1 cellular context compared by ENCODE assay signal in genomic region chr2:119475225-119475856, GRCh38.
A peak's percentile ranks its signal among the peaks of the same experiment; 100 is the strongest.
TF ChIP-seq lines count a peak whose summit lies in the region.

No MANE protein-coding gene starts in this region.

TF ChIP-seq in H1, 55 proteins besides CTCF, POLR2A, EP300 and RAD21:
- TF ChIP-seq, protein P1, sequence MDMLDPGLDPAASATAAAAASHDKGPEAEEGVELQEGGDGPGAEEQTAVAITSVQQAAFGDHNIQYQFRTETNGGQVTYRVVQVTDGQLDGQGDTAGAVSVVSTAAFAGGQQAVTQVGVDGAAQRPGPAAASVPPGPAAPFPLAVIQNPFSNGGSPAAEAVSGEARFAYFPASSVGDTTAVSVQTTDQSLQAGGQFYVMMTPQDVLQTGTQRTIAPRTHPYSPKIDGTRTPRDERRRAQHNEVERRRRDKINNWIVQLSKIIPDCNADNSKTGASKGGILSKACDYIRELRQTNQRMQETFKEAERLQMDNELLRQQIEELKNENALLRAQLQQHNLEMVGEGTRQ (IDR thresholded peaks at IDR 0.05; ENCODE audit: low read length), result peak; percentile 66
- TF ChIP-seq SUZ12 (IDR thresholded peaks at IDR 0.05; ENCODE audit: low read length), result no peak
- peak; percentile 81; the same call in 1 of the 2 replicates for TF ChIP-seq TCF12 (IDR thresholded peaks at IDR 0.05; ENCODE audit: low read depth, low read length)
- TF ChIP-seq, protein P2, sequence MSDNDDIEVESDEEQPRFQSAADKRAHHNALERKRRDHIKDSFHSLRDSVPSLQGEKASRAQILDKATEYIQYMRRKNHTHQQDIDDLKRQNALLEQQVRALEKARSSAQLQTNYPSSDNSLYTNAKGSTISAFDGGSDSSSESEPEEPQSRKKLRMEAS (IDR thresholded peaks at IDR 0.05), result peak; percentile 54; the same call in 1 of the 2 replicates
